In genomic region chr18:38706373-38706772, GRCh38 we compare ENCODE assay signal across 32 cellular contexts.
"Had no signal": no experiment of that assay in that cellular context is flagged by ENCODE, and none has a peak within 500 bp of the region (broad histone marks: within the 10 kb centered on the region; RNA-seq: fewer than 3 reads in every experiment).

No MANE protein-coding gene starts in this region.

- ATAC-seq: activated naive CD4-positive, alpha-beta T cell treated with anti-CD3 and anti-CD28 coated beads, Interleukin-2, amount 50 U/mL, for 72 hours; activated naive CD8-positive, alpha-beta T cell treated with anti-CD3 and anti-CD28 coated beads, Interleukin-2, amount 50 U/mL, for 24 hours; activated T-cell treated with anti-CD3 and anti-CD28 coated beads, Interleukin-2, amount 50 U/mL, for 4 hours; activated T-cell treated with anti-CD3 and anti-CD28 coated beads, Interleukin-2, amount 50 U/mL, for 72 hours; activated T-helper 17 cell treated with anti-CD3 and anti-CD28 coated beads, Interleukin-2, amount 50 U/mL, for 72 hours; body of pancreas had no signal

- H3K27me3 ChIP-seq: adrenal gland, ascending aorta, body of pancreas, brain microvascular endothelial cell, breast epithelium, cardiac muscle cell had no signal

- H3K4me3 ChIP-seq: adrenal gland, ascending aorta, body of pancreas, breast epithelium, cardiac muscle cell had no signal

- H3K27ac ChIP-seq: adrenal gland, ascending aorta, body of pancreas, brain microvascular endothelial cell, breast epithelium had no signal

- DNase-seq: activated effector memory CD4-positive, alpha-beta T cell treated with anti-CD3 and anti-CD28 coated beads, Interleukin-2, amount 50 U/mL, for 16 hours; activated effector memory CD4-positive, alpha-beta T cell treated with Interleukin-2 at 50 U/mL for 16 hours; activated gamma-delta T cell; activated gamma-delta T cell treated with Interleukin-2 at 50 U/mL for 16 hours; activated naive CD4-positive, alpha-beta T cell; activated naive CD4-positive, alpha-beta T cell treated with anti-CD3 and anti-CD28 coated beads for 36 hours; activated naive CD4-positive, alpha-beta T cell treated with anti-CD3 and anti-CD28 coated beads, Interleukin-2, amount 10 ng/mL, durations not matched to agents 7 days and 5 days; activated naive CD4-positive, alpha-beta T cell treated with anti-CD3 and anti-CD28 coated beads, Interleukin-2, amount 50 U/mL, for 16 hours; activated naive CD4-positive, alpha-beta T cell treated with Interleukin-2 at 50 U/mL for 16 hours; activated naive CD8-positive, alpha-beta T cell treated with anti-CD3 and anti-CD28 coated beads for 36 hours; activated naive CD8-positive, alpha-beta T cell treated with anti-CD3 and anti-CD28 coated beads, Interleukin-2, amount 10 ng/mL, durations not matched to agents 7 days and 5 days; activated naive CD8-positive, alpha-beta T cell treated with anti-CD3 and anti-CD28 coated beads, Interleukin-2, amount 50 U/mL, for 24 hours; activated T-cell treated with anti-CD3 and anti-CD28 coated beads, Interleukin-2, amount 50 U/mL, for 1 hour; activated T-cell treated with anti-CD3 and anti-CD28 coated beads, Interleukin-2, amount 50 U/mL, for 24 hours; activated T-cell treated with anti-CD3 and anti-CD28 coated beads, Interleukin-2, amount 50 U/mL, for 4 hours; activated T-cell treated with anti-CD3 and anti-CD28 coated beads, Interleukin-2, amount 50 U/mL, for 48 hours; activated T-cell treated with anti-CD3 and anti-CD28 coated beads, Interleukin-2, amount 50 U/mL, for 72 hours; adrenal gland; amniotic stem cell; amygdala; anterior cingulate cortex; aorta; body of pancreas; brain microvascular endothelial cell; caudate nucleus; central memory CD4-positive, alpha-beta T cell; cerebellar nuclear complex had no signal

- H3K4me1 ChIP-seq: adrenal gland, ascending aorta, body of pancreas, breast epithelium had no signal

- H3K36me3 ChIP-seq: adrenal gland, ascending aorta, brain microvascular endothelial cell, breast epithelium, cardiac muscle cell had no signal

- H3K9me3 ChIP-seq: adrenal gland, ascending aorta, body of pancreas, breast epithelium had no signal
